In the genomic region with DNA sequence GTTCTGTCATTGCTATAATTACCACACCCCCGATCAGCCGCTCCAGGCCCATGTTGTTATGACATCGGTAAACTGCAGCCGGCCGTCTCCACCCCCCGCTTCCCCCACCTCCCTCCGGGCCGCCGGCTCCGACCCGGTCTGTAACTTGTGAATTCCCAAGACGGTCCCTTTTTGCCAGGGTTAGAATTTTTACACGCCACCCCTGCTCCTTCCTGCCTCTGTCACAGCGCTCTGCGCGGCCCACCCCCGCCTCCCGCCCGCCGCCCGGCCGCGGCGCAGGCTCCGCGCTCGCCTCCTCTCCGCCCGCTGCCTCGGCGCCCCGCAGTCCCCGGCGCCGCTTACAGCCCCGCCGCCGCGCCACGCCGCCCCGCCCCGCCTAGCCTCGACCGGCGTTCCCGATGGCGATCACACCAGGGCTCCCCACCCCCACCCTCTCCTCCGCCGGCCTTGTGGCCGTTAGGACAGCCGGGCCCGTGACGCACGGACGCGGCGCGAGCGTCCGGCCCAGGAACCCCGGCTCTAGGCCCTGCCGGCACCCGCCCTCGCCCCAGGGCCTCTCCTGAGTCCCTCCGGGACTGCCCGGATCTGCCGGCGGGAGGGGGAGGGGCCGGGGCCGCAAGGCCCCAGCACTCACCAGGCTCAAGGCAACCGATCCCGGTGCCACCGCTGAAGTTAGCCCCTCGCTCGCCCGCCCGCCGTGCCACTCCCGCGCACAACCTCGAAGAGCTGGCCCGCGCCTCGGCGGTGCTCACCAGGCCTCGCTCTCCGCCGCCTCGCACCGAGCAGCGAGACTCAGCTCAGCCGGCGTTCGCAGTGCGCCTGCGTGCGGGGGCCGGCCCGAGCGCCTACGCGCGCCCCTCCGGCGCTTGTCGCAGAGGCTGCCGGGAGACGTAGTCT, we compare ENCODE assay signal across 8 cellular contexts. TPM values are rescaled to one million over a fixed set of nuclear protein-coding genes. Genes with fewer than 3 reads are reported as not detected.
DNase-seq lines count a peak whose midpoint lies in the region; ATAC-seq and TF ChIP-seq lines count a peak whose summit lies in the region.

A gene (minus strand): TSS at position 817 of the 897 bp plus-strand sequence. CDS start 18,374 bp downstream, outside the sequence.

- H3K4me3 Mint-ChIP-seq in activated CD4-positive, alpha-beta T cell treated with anti-CD3 and anti-CD28 coated beads for 36 hours, result peak within 1 kb of the TSS; percentile 77
- peak within 1 kb of the TSS; percentile 97 for H3K4me3 Mint-ChIP-seq in chondrocyte (ENCODE audit: unreplicated experiment)

- no peaks in the 10 kb centered on the region for H3K27me3 Mint-ChIP-seq in activated CD4-positive, alpha-beta T cell treated with anti-CD3 and anti-CD28 coated beads for 36 hours
- no peaks in the 10 kb centered on the region for H3K27me3 Mint-ChIP-seq in chondrocyte (ENCODE audit: low read depth)

- H3K36me3 Mint-ChIP-seq in activated CD4-positive, alpha-beta T cell treated with anti-CD3 and anti-CD28 coated beads for 36 hours (ENCODE audit: low read depth), result peaks cover 16% of the 10 kb centered on the region
- peaks cover 2% of the 10 kb centered on the region for H3K36me3 Mint-ChIP-seq in chondrocyte (ENCODE audit: low read depth)

- TF ChIP-seq CTCF in chondrocyte (IDR thresholded peaks at IDR 0.05), result no peak

- peaks cover 3% of the 10 kb centered on the region for H3K9me3 Mint-ChIP-seq in activated CD4-positive, alpha-beta T cell treated with anti-CD3 and anti-CD28 coated beads for 36 hours (ENCODE audit: low read depth)
- no peaks in the 10 kb centered on the region for H3K9me3 Mint-ChIP-seq in chondrocyte (ENCODE audit: low read depth)

- H3K4me1 Mint-ChIP-seq in activated CD4-positive, alpha-beta T cell treated with anti-CD3 and anti-CD28 coated beads for 36 hours, result peaks cover 39% of the 10 kb centered on the region
- peaks cover 41% of the 10 kb centered on the region for H3K4me1 Mint-ChIP-seq in chondrocyte (ENCODE audit: low read depth)

- POLR2A ChIA-PET in activated CD4-positive, alpha-beta T cell treated with anti-CD3 and anti-CD28 coated beads for 36 hours (lab: Charles Lee), result interaction anchor here (0.6 to 1.6 kb wide), 8 partner anchors 20 to 173 kb away, joined by 3 to 8 read pairs (median 3); a partner anchor contains a TSS

- DNase-seq in Ammon's horn (ENCODE audit: low spot score) (peak; percentile 88), NCI-H510A (lab: John Stamatoyannopoulos, UW) (peak; percentile 62), chondrocyte (ENCODE audit: low spot score) (peak; percentile 95), kidney glomerular epithelial cell (lab: John Stamatoyannopoulos, UW) (peak; percentile 77)
- DNase-seq in activated CD4-positive, alpha-beta T cell treated with anti-CD3 and anti-CD28 coated beads for 36 hours, result peak; percentile 93
- peak; percentile 70 to 82 for DNase-seq in stimulated activated CD4-positive, alpha-beta T cell treated with anti-CD3 and anti-CD28 coated beads, Interleukin-15, amount 100 ng/mL, for 48 hours (ENCODE audit: low read depth in 2 of 2)

- peak; percentile 85 for ATAC-seq in HG03378 (IDR thresholded peaks at IDR 0.05; ENCODE audit: unreplicated experiment)
- ATAC-seq in activated CD4-positive, alpha-beta T cell treated with anti-CD3 and anti-CD28 coated beads for 36 hours, result peak; percentile 93

- intact Hi-C loops in activated CD4-positive, alpha-beta T cell treated with anti-CD3 and anti-CD28 coated beads for 36 hours (cut with DNase I, micrococcal nuclease), result loop anchor here (1.0 to 5.0 kb wide), 13 partner anchors 17 to 970 kb away; a partner anchor contains a TSS

- CTCF ChIA-PET in activated CD4-positive, alpha-beta T cell treated with anti-CD3 and anti-CD28 coated beads for 36 hours (lab: Charles Lee), result interaction anchor here (0.6 to 2.8 kb wide), 6 partner anchors 17 to 165 kb away, joined by 3 to 13 read pairs (median 4); a partner anchor contains a TSS

- peak within 1 kb of the TSS; percentile 84 for H3K27ac Mint-ChIP-seq in activated CD4-positive, alpha-beta T cell treated with anti-CD3 and anti-CD28 coated beads for 36 hours
- peak within 1 kb of the TSS; percentile 98 for H3K27ac Mint-ChIP-seq in chondrocyte (ENCODE audit: unreplicated experiment)

- TF ChIP-seq POLR2A in GM19099 (IDR thresholded peaks at IDR 0.05; ENCODE audit: extremely low read depth, insufficient read length, low read depth), result peak; percentile 97

RNA-seq across cellular contexts. Expression of the gene that starts here (rescaled TPM):
- total RNA-seq in activated CD4-positive, alpha-beta T cell treated with anti-CD3 and anti-CD28 coated beads for 36 hours, result 10 to 100 TPM; 37.5 to 42.6 TPM
- 80.6 to 88.9 TPM (median 85.6 TPM) in 3 replicates for total RNA-seq in chondrocyte

Comparison
In these comparisons a context has a peak if more than half of its experiments do, and no peak if none do; other contexts are left out.
1. Peak in every context shown above with its lines: DNase-seq and ATAC-seq.